Comparison of ENCODE assay signal across 16 cellular contexts in genomic region chr20:22048241-22048640, GRCh38.
A peak's percentile ranks its signal among the peaks of the same experiment; 100 is the strongest.
DNase-seq lines count a peak whose midpoint lies in the region; ATAC-seq and TF ChIP-seq lines count a peak whose summit lies in the region.
"Had no signal": no experiment of that assay in that cellular context is flagged by ENCODE, and none has a peak within 500 bp of the region (broad histone marks: within the 10 kb centered on the region; RNA-seq: fewer than 3 reads in every experiment).

No MANE protein-coding gene starts in this region.

- no peaks in the 10 kb centered on the region for H3K79me2 ChIP-seq in GM23338 (replicated peaks; ENCODE audit: insufficient read depth)
- no peaks in the 10 kb centered on the region for H3K79me2 ChIP-seq in MM.1S (ENCODE audit: low read length)

- no peaks in the 10 kb centered on the region for H3K9me3 ChIP-seq in MM.1S (replicated peaks; ENCODE audit: insufficient read depth, low read length)
- H3K9me3 ChIP-seq in testis: no peaks in the 10 kb centered on the region
- H3K9me3 ChIP-seq: BLaER1 had no signal

- TF ChIP-seq CTCF in GM23338 (conservative IDR thresholded peaks at IDR 0.05; ENCODE audit: low read depth in 2 of 2): no peak
- no peak for TF ChIP-seq CTCF in MM.1S (IDR thresholded peaks at IDR 0.05; ENCODE audit: low read length)
- TF ChIP-seq CTCF in nephron (IDR thresholded peaks at IDR 0.05; ENCODE audit: unreplicated experiment in 3 of 3): no peak
- TF ChIP-seq CTCF in GM13976 (IDR thresholded peaks at IDR 0.05; ENCODE audit: borderline replicate concordance, control extremely low read depth, extremely low read depth, insufficient read depth, missing control alignments): no peak
- no peak for TF ChIP-seq CTCF in MCF 10A (IDR thresholded peaks at IDR 0.05; ENCODE audit: unreplicated experiment)
- no peak for TF ChIP-seq CTCF in testis (IDR thresholded peaks at IDR 0.05)

- H3K4me3 ChIP-seq in GM23338 (no peak overlapping the region), MM.1S (ENCODE audit: low read length) (no peak overlapping the region), testis (no peak overlapping the region)
- H3K4me3 ChIP-seq: BLaER1 had no signal

- H3K36me3 Mint-ChIP-seq in GM23338 (ENCODE audit: low read depth) (peaks cover 12% of the 10 kb centered on the region; the same call in 2 of the 3 replicates), nephron (ENCODE audit: low read depth) (peaks cover 3% of the 10 kb centered on the region), MCF 10A (ENCODE audit: insufficient read depth, unreplicated experiment) (no peaks in the 10 kb centered on the region)
- H3K36me3 Mint-ChIP-seq: CD14-positive monocyte; CD4-positive, alpha-beta memory T cell had no signal

- H4K20me1 ChIP-seq in GM23338 (replicated peaks; ENCODE audit: insufficient read depth): no peaks in the 10 kb centered on the region
- H4K20me1 ChIP-seq in MM.1S (ENCODE audit: insufficient read depth, low read length): no peaks in the 10 kb centered on the region
- H4K20me1 ChIP-seq: BLaER1 had no signal

- H3K36me3 ChIP-seq in GM23338 (ENCODE audit: insufficient read depth) (no peaks in the 10 kb centered on the region), MM.1S (replicated peaks; ENCODE audit: insufficient read depth, low read length) (no peaks in the 10 kb centered on the region), testis (ENCODE audit: low read depth, missing control alignments) (no peaks in the 10 kb centered on the region)
- H3K36me3 ChIP-seq: BLaER1 had no signal

- in situ Hi-C loops in GM13976 (cut with MboI; ENCODE audit: low sequenced_read_pairs, unreplicated experiment): no loop called here

- intact Hi-C loops in MCF 10A (cut with micrococcal nuclease) (no loop called here), testis (cut with DNase I; ENCODE audit: low total_unique reads) (no loop called here)

- H3K9me3 Mint-ChIP-seq in GM23338 (peaks cover 20% of the 10 kb centered on the region; the same call in 2 of the 3 replicates), nephron (peaks cover 8% of the 10 kb centered on the region), MCF 10A (ENCODE audit: unreplicated experiment) (no peaks in the 10 kb centered on the region)

- H2AFZ ChIP-seq in GM23338 (peak overlapping the region; percentile 23; the same call in 1 of the 2 replicates), MM.1S (ENCODE audit: low read length) (peak overlapping the region; percentile 32; the same call in 1 of the 2 replicates)

- H3K27me3 Mint-ChIP-seq in GM23338 (ENCODE audit: insufficient read depth, low read depth, poor library complexity): peaks cover 5% of the 10 kb centered on the region
- peaks cover 8% of the 10 kb centered on the region for H3K27me3 Mint-ChIP-seq in nephron (ENCODE audit: low read depth)
- H3K27me3 Mint-ChIP-seq in MCF 10A (ENCODE audit: insufficient read depth, unreplicated experiment): peaks cover 25% of the 10 kb centered on the region
- H3K27me3 Mint-ChIP-seq: CD4-positive, alpha-beta memory T cell had no signal

- H3K27ac Mint-ChIP-seq in GM23338: no peak overlapping the region
- H3K27ac Mint-ChIP-seq in nephron: peak overlapping the region; percentile 68 to 89 (median 79)
- H3K27ac Mint-ChIP-seq in MCF 10A (ENCODE audit: low read depth, unreplicated experiment): no peak overlapping the region
- H3K27ac Mint-ChIP-seq: CD14-positive monocyte; CD4-positive, alpha-beta memory T cell had no signal

- CTCF ChIA-PET in MCF 10A (lab: Yijun Ruan, JAX): interaction anchor here (0.6 kb wide), 3 partner anchors 8 to 481 kb away, joined by 3 to 4 read pairs (median 3); no protein-coding TSS in a partner anchor

- H3K4me1 Mint-ChIP-seq in GM23338: peaks cover 15% of the 10 kb centered on the region
- H3K4me1 Mint-ChIP-seq in nephron: peaks cover 16% of the 10 kb centered on the region
- no peaks in the 10 kb centered on the region for H3K4me1 Mint-ChIP-seq in MCF 10A (ENCODE audit: insufficient read depth, unreplicated experiment)
- H3K4me1 Mint-ChIP-seq: CD14-positive monocyte; CD4-positive, alpha-beta memory T cell had no signal

- BruUV-seq in MCF 10A (replicated peaks; lab: Mats Ljungman, UMichigan): no TSS peak

- H3K27ac ChIP-seq in GM23338 (ENCODE audit: low read depth) (no peak overlapping the region), MM.1S (ENCODE audit: low read length) (peak overlapping the region; percentile 23; the same call in 1 of the 2 replicates), testis (no peak overlapping the region)
- H3K27ac ChIP-seq: BLaER1 had no signal

- no peak for TF ChIP-seq POLR2A in testis (IDR thresholded peaks at IDR 0.05)

- H3F3A ChIP-seq in GM23338 (replicated peaks; ENCODE audit: low read depth) (no peaks in the 10 kb centered on the region), MM.1S (ENCODE audit: insufficient read depth, low read length) (no peaks in the 10 kb centered on the region)

- POLR2A ChIA-PET in MCF 10A (lab: Yijun Ruan, JAX): interaction anchor here (0.7 kb wide), 1 partner anchor 878 kb away, joined by 3 read pairs; no protein-coding TSS in a partner anchor

- H3K4me1 ChIP-seq in GM23338 (ENCODE audit: insufficient read depth) (no peaks in the 10 kb centered on the region), MM.1S (ENCODE audit: low read length) (0 out of 2 replicates have a peak, but pooled peaks cover 8% of the 10 kb centered on the region), testis (no peaks in the 10 kb centered on the region)
- H3K4me1 ChIP-seq: BLaER1 had no signal

- H3K4me2 ChIP-seq in GM23338 (no peak overlapping the region), MM.1S (ENCODE audit: low read depth, low read length) (peak overlapping the region; percentile 30; the same call in 1 of the 2 replicates)
- H3K4me2 ChIP-seq: BLaER1 had no signal

- DNase-seq in GM23338 (ENCODE audit: low spot score) (no peak), MM.1S (no peak), GM13976 (ENCODE audit: low spot score) (no peak), MCF 10A (ENCODE audit: unreplicated experiment) (no peak), testis (no peak), hepatic stellate cell (ENCODE audit: low spot score) (no peak)
- DNase-seq: 8988T; CD4-positive, alpha-beta memory T cell; DMS153; DMS79; GF-D8; HCEC 1CT; IMR-90 had no signal

- H3K9me2 ChIP-seq in GM23338 (ENCODE audit: insufficient read depth) (0 out of 2 replicates have a peak, but pooled peaks cover 2% of the 10 kb centered on the region), MM.1S (replicated peaks; ENCODE audit: insufficient read depth, low read length) (no peaks in the 10 kb centered on the region)

- 21 to 38% methylated on average over 2 of the region's 2 CpGs for WGBS in testis, 2 donors

- no peak overlapping the region for H3K9ac ChIP-seq in MM.1S (ENCODE audit: low read length)
- H3K9ac ChIP-seq: BLaER1 had no signal

- no peaks in the 10 kb centered on the region for H3K27me3 ChIP-seq in GM23338 (ENCODE audit: insufficient read depth)
- H3K27me3 ChIP-seq in MM.1S (replicated peaks; ENCODE audit: insufficient read depth, low read length): no peaks in the 10 kb centered on the region
- H3K27me3 ChIP-seq in testis: no peaks in the 10 kb centered on the region
- H3K27me3 ChIP-seq: BLaER1 had no signal

- no peak for ATAC-seq in GM23338

- no peak overlapping the region for H3K4me3 Mint-ChIP-seq in GM23338
- H3K4me3 Mint-ChIP-seq in nephron: no peak overlapping the region
- H3K4me3 Mint-ChIP-seq in MCF 10A (ENCODE audit: unreplicated experiment): no peak overlapping the region
- H3K4me3 Mint-ChIP-seq: CD14-positive monocyte; CD4-positive, alpha-beta memory T cell had no signal

TF ChIP-seq in GM23338, 12 proteins besides CTCF, POLR2A, EP300 and RAD21 (continues in another document):
- TF ChIP-seq POLR2AphosphoS5 (IDR thresholded peaks at IDR 0.05; ENCODE audit: low read depth) (no peak), EZH2phosphoT487 (IDR thresholded peaks at IDR 0.05; ENCODE audit: unreplicated experiment) (no peak)

Comparison
In these comparisons a context has a peak if more than half of its experiments do, and no peak if none do; other contexts are left out.
1. H3K27ac Mint-ChIP-seq: peak in nephron (3 of 3); none in GM23338 (single experiment) and MCF 10A (single experiment).